ENCODE assay signal across 1 cellular context in the genomic region with DNA sequence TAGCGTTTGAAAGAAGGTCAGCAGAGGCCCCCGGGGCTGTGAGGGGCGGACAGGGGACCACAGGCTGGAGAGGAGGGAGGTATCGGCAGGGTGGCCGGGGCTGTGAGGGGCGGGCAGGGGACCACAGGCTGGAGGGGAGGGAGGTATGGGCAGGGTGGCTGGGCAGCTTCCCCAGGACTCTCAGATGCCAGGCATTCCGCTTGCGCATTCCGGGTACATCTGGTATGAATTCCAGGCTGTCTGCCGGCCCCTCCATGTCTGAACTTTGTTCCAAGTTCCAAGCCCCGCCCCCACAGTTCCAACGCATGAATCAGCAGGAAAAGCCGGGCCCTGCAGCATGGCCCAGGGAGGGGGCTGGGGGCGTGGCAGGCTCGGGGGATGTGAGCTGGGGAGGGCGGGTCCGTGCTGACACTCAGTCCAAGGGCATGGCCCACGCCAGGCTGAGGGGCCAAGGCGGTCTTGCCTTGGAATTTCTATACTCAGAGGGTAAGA.
TF ChIP-seq lines count a peak whose summit lies in the region.

No MANE protein-coding gene starts in this region.

TF ChIP-seq in HepG2, 621 proteins besides CTCF, POLR2A, EP300 and RAD21 (continued from another document and continues in another):
- TF ChIP-seq, protein P1, sequence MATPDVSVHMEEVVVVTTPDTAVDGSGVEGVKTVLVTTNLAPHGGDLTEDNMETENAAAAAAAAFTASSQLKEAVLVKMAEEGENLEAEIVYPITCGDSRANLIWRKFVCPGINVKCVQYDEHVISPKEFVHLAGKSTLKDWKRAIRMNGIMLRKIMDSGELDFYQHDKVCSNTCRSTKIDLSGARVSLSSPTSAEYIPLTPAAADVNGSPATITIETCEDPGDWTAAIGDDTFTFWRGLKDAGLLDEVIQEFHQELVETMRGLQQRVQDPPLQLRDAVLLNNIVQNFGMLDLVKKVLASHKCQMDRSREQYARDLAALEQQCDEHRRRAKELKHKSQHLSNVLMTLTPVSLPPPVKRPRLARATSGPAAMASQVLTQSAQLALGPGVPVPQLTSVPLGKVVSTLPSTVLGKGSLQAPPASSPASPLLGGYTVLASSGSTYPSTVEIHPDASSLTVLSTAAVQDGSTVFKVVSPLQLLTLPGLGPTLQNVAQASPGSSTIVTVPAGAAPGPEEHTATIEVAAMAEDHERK (CRISPR knock-in tag; IDR thresholded peaks at IDR 0.05; ENCODE audit: low read depth): peak; percentile 5; the same call in 1 of the 2 replicates
- TF ChIP-seq, protein P2, sequence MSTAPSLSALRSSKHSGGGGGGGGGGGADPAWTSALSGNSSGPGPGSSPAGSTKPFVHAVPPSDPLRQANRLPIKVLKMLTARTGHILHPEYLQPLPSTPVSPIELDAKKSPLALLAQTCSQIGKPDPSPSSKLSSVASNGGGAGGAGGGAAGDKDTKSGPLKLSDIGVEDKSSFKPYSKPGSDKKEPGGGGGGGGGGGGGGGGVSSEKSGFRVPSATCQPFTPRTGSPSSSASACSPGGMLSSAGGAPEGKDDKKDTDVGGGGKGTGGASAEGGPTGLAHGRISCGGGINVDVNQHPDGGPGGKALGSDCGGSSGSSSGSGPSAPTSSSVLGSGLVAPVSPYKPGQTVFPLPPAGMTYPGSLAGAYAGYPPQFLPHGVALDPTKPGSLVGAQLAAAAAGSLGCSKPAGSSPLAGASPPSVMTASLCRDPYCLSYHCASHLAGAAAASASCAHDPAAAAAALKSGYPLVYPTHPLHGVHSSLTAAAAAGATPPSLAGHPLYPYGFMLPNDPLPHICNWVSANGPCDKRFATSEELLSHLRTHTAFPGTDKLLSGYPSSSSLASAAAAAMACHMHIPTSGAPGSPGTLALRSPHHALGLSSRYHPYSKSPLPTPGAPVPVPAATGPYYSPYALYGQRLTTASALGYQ (CRISPR knock-in tag; IDR thresholded peaks at IDR 0.05): 0 out of 2 replicates have a peak, but pooled peaks have one; percentile 25
- TF ChIP-seq SRSF1 (optimal IDR thresholded peaks at IDR 0.05; ENCODE audit: low read depth, low read length): no peak
- TF ChIP-seq SYNCRIP (IDR thresholded peaks at IDR 0.05; ENCODE audit: insufficient read depth, low read depth, low read length): no peak
- TF ChIP-seq ZNF660 (CRISPR knock-in tag; IDR thresholded peaks at IDR 0.05; ENCODE audit: borderline replicate concordance, low read depth): no peak
- peak; percentile 58; the same call in 1 of the 2 replicates for TF ChIP-seq ZC3H13 (CRISPR knock-in tag; IDR thresholded peaks at IDR 0.05)
- TF ChIP-seq IKZF4 (CRISPR knock-in tag; IDR thresholded peaks at IDR 0.05; ENCODE audit: borderline replicate concordance, low read depth, not compliant biosample characterization): no peak
- TF ChIP-seq, protein P3, sequence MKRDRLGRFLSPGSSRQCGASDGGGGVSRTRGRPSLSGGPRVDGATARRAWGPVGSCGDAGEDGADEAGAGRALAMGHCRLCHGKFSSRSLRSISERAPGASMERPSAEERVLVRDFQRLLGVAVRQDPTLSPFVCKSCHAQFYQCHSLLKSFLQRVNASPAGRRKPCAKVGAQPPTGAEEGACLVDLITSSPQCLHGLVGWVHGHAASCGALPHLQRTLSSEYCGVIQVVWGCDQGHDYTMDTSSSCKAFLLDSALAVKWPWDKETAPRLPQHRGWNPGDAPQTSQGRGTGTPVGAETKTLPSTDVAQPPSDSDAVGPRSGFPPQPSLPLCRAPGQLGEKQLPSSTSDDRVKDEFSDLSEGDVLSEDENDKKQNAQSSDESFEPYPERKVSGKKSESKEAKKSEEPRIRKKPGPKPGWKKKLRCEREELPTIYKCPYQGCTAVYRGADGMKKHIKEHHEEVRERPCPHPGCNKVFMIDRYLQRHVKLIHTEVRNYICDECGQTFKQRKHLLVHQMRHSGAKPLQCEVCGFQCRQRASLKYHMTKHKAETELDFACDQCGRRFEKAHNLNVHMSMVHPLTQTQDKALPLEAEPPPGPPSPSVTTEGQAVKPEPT (CRISPR knock-in tag; IDR thresholded peaks at IDR 0.05; ENCODE audit: low read depth): no peak
- TF ChIP-seq ARID2 (CRISPR knock-in tag; IDR thresholded peaks at IDR 0.05; ENCODE audit: borderline replicate concordance): 0 out of 2 replicates have a peak, but pooled peaks have one; percentile 2
- TF ChIP-seq ZNF569 (CRISPR knock-in tag; IDR thresholded peaks at IDR 0.05; ENCODE audit: borderline replicate concordance): no peak
- peak; percentile 97 for TF ChIP-seq SAP130 (CRISPR knock-in tag; IDR thresholded peaks at IDR 0.05; ENCODE audit: low read depth)
- TF ChIP-seq NONO (IDR thresholded peaks at IDR 0.05): no peak
- peak; percentile 81 for TF ChIP-seq NONO (CRISPR knock-in tag; conservative IDR thresholded peaks at IDR 0.05)
- TF ChIP-seq, protein P4, sequence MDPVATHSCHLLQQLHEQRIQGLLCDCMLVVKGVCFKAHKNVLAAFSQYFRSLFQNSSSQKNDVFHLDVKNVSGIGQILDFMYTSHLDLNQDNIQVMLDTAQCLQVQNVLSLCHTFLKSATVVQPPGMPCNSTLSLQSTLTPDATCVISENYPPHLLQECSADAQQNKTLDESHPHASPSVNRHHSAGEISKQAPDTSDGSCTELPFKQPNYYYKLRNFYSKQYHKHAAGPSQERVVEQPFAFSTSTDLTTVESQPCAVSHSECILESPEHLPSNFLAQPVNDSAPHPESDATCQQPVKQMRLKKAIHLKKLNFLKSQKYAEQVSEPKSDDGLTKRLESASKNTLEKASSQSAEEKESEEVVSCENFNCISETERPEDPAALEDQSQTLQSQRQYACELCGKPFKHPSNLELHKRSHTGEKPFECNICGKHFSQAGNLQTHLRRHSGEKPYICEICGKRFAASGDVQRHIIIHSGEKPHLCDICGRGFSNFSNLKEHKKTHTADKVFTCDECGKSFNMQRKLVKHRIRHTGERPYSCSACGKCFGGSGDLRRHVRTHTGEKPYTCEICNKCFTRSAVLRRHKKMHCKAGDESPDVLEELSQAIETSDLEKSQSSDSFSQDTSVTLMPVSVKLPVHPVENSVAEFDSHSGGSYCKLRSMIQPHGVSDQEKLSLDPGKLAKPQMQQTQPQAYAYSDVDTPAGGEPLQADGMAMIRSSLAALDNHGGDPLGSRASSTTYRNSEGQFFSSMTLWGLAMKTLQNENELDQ (CRISPR knock-in tag; IDR thresholded peaks at IDR 0.05; ENCODE audit: borderline replicate concordance): no peak
- TF ChIP-seq SUZ12 (IDR thresholded peaks at IDR 0.05; ENCODE audit: low read depth, low read length): no peak
- TF ChIP-seq, protein P5, sequence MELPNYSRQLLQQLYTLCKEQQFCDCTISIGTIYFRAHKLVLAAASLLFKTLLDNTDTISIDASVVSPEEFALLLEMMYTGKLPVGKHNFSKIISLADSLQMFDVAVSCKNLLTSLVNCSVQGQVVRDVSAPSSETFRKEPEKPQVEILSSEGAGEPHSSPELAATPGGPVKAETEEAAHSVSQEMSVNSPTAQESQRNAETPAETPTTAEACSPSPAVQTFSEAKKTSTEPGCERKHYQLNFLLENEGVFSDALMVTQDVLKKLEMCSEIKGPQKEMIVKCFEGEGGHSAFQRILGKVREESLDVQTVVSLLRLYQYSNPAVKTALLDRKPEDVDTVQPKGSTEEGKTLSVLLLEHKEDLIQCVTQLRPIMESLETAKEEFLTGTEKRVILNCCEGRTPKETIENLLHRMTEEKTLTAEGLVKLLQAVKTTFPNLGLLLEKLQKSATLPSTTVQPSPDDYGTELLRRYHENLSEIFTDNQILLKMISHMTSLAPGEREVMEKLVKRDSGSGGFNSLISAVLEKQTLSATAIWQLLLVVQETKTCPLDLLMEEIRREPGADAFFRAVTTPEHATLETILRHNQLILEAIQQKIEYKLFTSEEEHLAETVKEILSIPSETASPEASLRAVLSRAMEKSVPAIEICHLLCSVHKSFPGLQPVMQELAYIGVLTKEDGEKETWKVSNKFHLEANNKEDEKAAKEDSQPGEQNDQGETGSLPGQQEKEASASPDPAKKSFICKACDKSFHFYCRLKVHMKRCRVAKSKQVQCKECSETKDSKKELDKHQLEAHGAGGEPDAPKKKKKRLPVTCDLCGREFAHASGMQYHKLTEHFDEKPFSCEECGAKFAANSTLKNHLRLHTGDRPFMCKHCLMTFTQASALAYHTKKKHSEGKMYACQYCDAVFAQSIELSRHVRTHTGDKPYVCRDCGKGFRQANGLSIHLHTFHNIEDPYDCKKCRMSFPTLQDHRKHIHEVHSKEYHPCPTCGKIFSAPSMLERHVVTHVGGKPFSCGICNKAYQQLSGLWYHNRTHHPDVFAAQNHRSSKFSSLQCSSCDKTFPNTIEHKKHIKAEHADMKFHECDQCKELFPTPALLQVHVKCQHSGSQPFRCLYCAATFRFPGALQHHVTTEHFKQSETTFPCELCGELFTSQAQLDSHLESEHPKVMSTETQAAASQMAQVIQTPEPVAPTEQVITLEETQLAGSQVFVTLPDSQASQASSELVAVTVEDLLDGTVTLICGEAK (IDR thresholded peaks at IDR 0.05): no peak
- TF ChIP-seq, protein P5 (CRISPR knock-in tag; IDR thresholded peaks at IDR 0.05): no peak
- no peak; the same call in 1 of the 2 replicates for TF ChIP-seq ZNF143 (CRISPR knock-in tag; IDR thresholded peaks at IDR 0.05)
- TF ChIP-seq, protein P6, sequence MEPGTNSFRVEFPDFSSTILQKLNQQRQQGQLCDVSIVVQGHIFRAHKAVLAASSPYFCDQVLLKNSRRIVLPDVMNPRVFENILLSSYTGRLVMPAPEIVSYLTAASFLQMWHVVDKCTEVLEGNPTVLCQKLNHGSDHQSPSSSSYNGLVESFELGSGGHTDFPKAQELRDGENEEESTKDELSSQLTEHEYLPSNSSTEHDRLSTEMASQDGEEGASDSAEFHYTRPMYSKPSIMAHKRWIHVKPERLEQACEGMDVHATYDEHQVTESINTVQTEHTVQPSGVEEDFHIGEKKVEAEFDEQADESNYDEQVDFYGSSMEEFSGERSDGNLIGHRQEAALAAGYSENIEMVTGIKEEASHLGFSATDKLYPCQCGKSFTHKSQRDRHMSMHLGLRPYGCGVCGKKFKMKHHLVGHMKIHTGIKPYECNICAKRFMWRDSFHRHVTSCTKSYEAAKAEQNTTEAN (CRISPR knock-in tag; conservative IDR thresholded peaks at IDR 0.05): no peak
- TF ChIP-seq IRF2 (CRISPR knock-in tag; IDR thresholded peaks at IDR 0.05): peak; percentile 88
- TF ChIP-seq ZBTB42 (CRISPR knock-in tag; IDR thresholded peaks at IDR 0.05): no peak
- TF ChIP-seq, protein P7, sequence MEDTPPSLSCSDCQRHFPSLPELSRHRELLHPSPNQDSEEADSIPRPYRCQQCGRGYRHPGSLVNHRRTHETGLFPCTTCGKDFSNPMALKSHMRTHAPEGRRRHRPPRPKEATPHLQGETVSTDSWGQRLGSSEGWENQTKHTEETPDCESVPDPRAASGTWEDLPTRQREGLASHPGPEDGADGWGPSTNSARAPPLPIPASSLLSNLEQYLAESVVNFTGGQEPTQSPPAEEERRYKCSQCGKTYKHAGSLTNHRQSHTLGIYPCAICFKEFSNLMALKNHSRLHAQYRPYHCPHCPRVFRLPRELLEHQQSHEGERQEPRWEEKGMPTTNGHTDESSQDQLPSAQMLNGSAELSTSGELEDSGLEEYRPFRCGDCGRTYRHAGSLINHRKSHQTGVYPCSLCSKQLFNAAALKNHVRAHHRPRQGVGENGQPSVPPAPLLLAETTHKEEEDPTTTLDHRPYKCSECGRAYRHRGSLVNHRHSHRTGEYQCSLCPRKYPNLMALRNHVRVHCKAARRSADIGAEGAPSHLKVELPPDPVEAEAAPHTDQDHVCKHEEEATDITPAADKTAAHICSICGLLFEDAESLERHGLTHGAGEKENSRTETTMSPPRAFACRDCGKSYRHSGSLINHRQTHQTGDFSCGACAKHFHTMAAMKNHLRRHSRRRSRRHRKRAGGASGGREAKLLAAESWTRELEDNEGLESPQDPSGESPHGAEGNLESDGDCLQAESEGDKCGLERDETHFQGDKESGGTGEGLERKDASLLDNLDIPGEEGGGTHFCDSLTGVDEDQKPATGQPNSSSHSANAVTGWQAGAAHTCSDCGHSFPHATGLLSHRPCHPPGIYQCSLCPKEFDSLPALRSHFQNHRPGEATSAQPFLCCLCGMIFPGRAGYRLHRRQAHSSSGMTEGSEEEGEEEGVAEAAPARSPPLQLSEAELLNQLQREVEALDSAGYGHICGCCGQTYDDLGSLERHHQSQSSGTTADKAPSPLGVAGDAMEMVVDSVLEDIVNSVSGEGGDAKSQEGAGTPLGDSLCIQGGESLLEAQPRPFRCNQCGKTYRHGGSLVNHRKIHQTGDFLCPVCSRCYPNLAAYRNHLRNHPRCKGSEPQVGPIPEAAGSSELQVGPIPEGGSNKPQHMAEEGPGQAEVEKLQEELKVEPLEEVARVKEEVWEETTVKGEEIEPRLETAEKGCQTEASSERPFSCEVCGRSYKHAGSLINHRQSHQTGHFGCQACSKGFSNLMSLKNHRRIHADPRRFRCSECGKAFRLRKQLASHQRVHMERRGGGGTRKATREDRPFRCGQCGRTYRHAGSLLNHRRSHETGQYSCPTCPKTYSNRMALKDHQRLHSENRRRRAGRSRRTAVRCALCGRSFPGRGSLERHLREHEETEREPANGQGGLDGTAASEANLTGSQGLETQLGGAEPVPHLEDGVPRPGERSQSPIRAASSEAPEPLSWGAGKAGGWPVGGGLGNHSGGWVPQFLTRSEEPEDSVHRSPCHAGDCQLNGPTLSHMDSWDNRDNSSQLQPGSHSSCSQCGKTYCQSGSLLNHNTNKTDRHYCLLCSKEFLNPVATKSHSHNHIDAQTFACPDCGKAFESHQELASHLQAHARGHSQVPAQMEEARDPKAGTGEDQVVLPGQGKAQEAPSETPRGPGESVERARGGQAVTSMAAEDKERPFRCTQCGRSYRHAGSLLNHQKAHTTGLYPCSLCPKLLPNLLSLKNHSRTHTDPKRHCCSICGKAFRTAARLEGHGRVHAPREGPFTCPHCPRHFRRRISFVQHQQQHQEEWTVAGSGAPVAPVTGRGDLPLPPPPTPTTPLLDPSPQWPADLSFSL (CRISPR knock-in tag; IDR thresholded peaks at IDR 0.05): no peak
